8 cellular contexts compared by ENCODE assay signal in the genomic region with DNA sequence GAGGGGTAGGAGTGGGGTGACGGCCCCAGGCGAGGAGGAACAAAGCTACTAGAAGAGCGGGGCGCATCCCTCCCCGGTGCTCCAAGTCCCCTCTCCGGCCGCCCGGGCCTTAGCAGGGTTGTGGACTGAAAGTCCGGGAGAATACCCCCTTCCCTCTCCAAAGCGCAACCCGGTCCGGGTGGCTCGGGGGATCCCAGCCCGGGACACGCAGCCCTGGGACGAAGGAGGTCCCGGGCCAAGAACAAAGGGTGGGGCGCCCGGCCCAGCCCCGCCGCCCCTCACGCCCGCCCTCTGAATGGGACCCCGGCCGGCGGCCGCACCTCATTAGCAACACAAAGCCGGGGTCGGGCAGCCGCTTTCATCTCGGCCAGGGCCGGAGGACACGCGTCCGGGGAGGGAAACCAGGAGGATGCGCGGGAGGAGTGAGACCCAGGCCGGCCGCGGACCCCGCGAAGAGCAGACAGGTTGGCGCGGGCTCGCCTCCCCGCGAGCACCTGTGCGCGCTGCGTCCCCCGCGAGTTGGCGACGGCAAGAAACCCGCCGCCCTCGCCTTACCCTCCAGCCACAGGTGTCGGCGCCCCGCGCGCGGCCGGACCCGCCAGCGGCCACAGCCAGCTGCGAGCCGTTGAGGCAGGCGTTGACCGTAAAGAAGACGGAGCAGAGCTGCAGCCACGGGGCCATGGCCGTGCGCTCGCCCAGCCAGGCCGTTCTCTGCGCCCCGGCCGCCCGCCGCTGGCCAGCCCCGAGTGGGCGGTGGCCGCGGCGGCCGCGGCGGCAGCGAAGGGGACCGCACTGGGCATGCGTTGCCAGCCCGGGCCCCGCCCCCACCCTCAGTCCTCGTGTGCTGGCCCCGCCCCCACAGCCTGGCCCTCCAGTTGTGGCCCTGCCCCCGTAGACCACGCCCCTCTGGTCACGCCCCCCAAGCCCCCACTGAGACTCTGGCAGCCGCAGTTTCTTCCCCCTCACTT. TPM values are rescaled to one million over a fixed set of nuclear protein-coding genes. Genes with fewer than 3 reads are reported as not detected.
DNase-seq lines count a peak whose midpoint lies in the region; ATAC-seq, FAIRE-seq and TF ChIP-seq lines count a peak whose summit lies in the region.

Gene IL17RD (minus strand): TSS at position 748 of the 968 bp plus-strand sequence. CDS start 67 bp downstream, at position 681.

- H3K27me3 Mint-ChIP-seq in T-helper 1 cell treated with Interleukin-12 subunit alpha and Interleukin-12 subunit beta and Interleukin-4 antibody, amounts not matched to agents 30 μg/mL and 1 μg/mL, for 36 hours (ENCODE audit: low read depth), result peaks cover 86% of the 10 kb centered on the region

- H3K36me3 ChIP-seq in K562 (ENCODE audit: control insufficient read depth, insufficient read depth, low read length), result no peaks in the 10 kb centered on the region
- no peaks in the 10 kb centered on the region for H3K36me3 ChIP-seq in gastrocnemius medialis

- no peaks in the 10 kb centered on the region for H3K9me3 Mint-ChIP-seq in T-helper 1 cell treated with Interleukin-12 subunit alpha and Interleukin-12 subunit beta and Interleukin-4 antibody, amounts not matched to agents 30 μg/mL and 1 μg/mL, for 36 hours

- H3K36me3 Mint-ChIP-seq in T-helper 1 cell treated with Interleukin-12 subunit alpha and Interleukin-12 subunit beta and Interleukin-4 antibody, amounts not matched to agents 30 μg/mL and 1 μg/mL, for 36 hours (ENCODE audit: low read depth), result no peaks in the 10 kb centered on the region

- TF ChIP-seq EP300 in K562 (IDR thresholded peaks at IDR 0.05; ENCODE audit: low read length), result no peak

- H3K4me3 ChIP-seq in K562 (peak within 1 kb of the TSS; percentile 41), iPS-11a (ENCODE audit: low read depth, low read length) (peak within 1 kb of the TSS; percentile 66), gastrocnemius medialis (peak within 1 kb of the TSS; percentile 70 to 93 (median 78))

- H3K4me1 Mint-ChIP-seq in T-helper 1 cell treated with Interleukin-12 subunit alpha and Interleukin-12 subunit beta and Interleukin-4 antibody, amounts not matched to agents 30 μg/mL and 1 μg/mL, for 36 hours (ENCODE audit: low read depth), result peaks cover 5% of the 10 kb centered on the region

- DNase-seq in SIG-M5 treated with dmso at 0.1 percent for 504 hours (lab: John Stamatoyannopoulos, UW; ENCODE audit: unreplicated experiment) (peak; percentile 50), SIG-M5 (lab: John Stamatoyannopoulos, UW) (no peak), M059J (ENCODE audit: low read depth) (peak; percentile 61), K562 (ENCODE audit: extremely low read depth in 1 of 4, low spot score in 3 of 4) (peak; percentile 82 to 94 (median 92)), gastrocnemius medialis (peak; percentile 48 to 49), superior temporal gyrus (ENCODE audit: extremely low spot score) (no peak)

- BruUV-seq in K562 (replicated peaks; lab: Mats Ljungman, UMichigan), result no TSS peak

- peak within 1 kb of the TSS; percentile 78 for H3K4me3 Mint-ChIP-seq in T-helper 1 cell treated with Interleukin-12 subunit alpha and Interleukin-12 subunit beta and Interleukin-4 antibody, amounts not matched to agents 30 μg/mL and 1 μg/mL, for 36 hours

- H3K79me2 ChIP-seq in K562 (ENCODE audit: control insufficient read depth, insufficient read depth, low read length), result no peaks in the 10 kb centered on the region

- no peak for TF ChIP-seq RAD21 in K562 (CRISPR knock-in tag; conservative IDR thresholded peaks at IDR 0.05 in 1 of 2, IDR thresholded peaks at IDR 0.05 in 1 of 2)

- H3K27ac ChIP-seq in K562 (ENCODE audit: extremely low read depth, low read depth, low read length), result no peak within 1 kb of the TSS
- H3K27ac ChIP-seq in gastrocnemius medialis, result peak within 1 kb of the TSS in 3 of 4 donors; percentile 10 to 31 (median 30)

- no peaks in the 10 kb centered on the region for H3K9me1 ChIP-seq in K562 (ENCODE audit: control insufficient read depth, insufficient read depth, low read length)

- WGBS in K562 (ENCODE audit: insufficient coverage, low coverage, missing lambda C conversion rate), result 0% methylated on average over 18 of the region's 100 CpGs

- H3K27me3 ChIP-seq in K562 (ENCODE audit: control insufficient read depth in 2 of 2, insufficient read depth in 2 of 2, low read length in 2 of 2) (peaks cover 13 to 35% of the 10 kb centered on the region in 2 experiments), gastrocnemius medialis (peaks cover 0 to 12% (median 7%) of the 10 kb centered on the region in 3 donors)

- POLR2A ChIA-PET in K562 (lab: Yijun Ruan, JAX), result interaction anchor here (0.6 kb wide), 2 partner anchors 422 to 511 kb away, joined by 3 read pairs; no protein-coding TSS in a partner anchor

- peak within 1 kb of the TSS; percentile 79 for H2AFZ ChIP-seq in K562 (ENCODE audit: low read depth, low read length)

- intact Hi-C loops in K562 (cut with micrococcal nuclease), result loop anchor here (5.0 to 10.0 kb wide), 2 partner anchors 63 to 170 kb away; no protein-coding TSS in a partner anchor
- intact Hi-C loops in gastrocnemius medialis (cut with DNase I; ENCODE audit: low total_unique reads), result loop anchor here (10.0 kb wide), 1 partner anchor 590 kb away; the partner anchor contains the start of gene SLMAP

- no peak within 1 kb of the TSS for H3K27ac Mint-ChIP-seq in T-helper 1 cell treated with Interleukin-12 subunit alpha and Interleukin-12 subunit beta and Interleukin-4 antibody, amounts not matched to agents 30 μg/mL and 1 μg/mL, for 36 hours

- TF ChIP-seq POLR2A in K562 (conservative IDR thresholded peaks at IDR 0.05), result no peak
- peak; percentile 29 to 41 for TF ChIP-seq POLR2A in gastrocnemius medialis (IDR thresholded peaks at IDR 0.05)

- CTCF ChIA-PET in K562 (lab: Yijun Ruan, JAX; ENCODE audit: low intra/inter-chr PET ratio), result no interaction called here

- H3K9me3 ChIP-seq in K562 (replicated peaks; ENCODE audit: control insufficient read depth, insufficient read depth, low read depth, low read length) (no peaks in the 10 kb centered on the region), gastrocnemius medialis (no peaks in the 10 kb centered on the region)

- H3K9ac ChIP-seq in K562 (ENCODE audit: insufficient read depth in 1 of 2, low read depth in 2 of 2, low read length in 2 of 2), result peak within 1 kb of the TSS in 1 of 2 experiments; percentile 79; a peak in 2 of 4 replicates

- in situ Hi-C loops in K562 (cut with MboI) (no loop called here), gastrocnemius medialis (cut with MboI; ENCODE audit: low sequenced_read_pairs in 4 of 4) (loop anchor here in 1 of 4 donors (25.0 kb wide), 1 partner anchor 272 kb away; no protein-coding TSS in a partner anchor)

- ATAC-seq in K562, result peak; percentile 94
- peak; percentile 76 to 79 for ATAC-seq in gastrocnemius medialis

- H4K20me1 ChIP-seq in K562 (replicated peaks; ENCODE audit: control insufficient read depth, insufficient read depth, low read length), result no peaks in the 10 kb centered on the region

- H3K4me2 ChIP-seq in K562 (ENCODE audit: insufficient read depth, low read length), result peak within 1 kb of the TSS; percentile 70; the same call in 1 of the 2 replicates

- TF ChIP-seq CTCF in K562 (IDR thresholded peaks at IDR 0.05 in 2 of 3, conservative IDR thresholded peaks at IDR 0.05 in 1 of 3; ENCODE audit: insufficient read depth in 2 of 3, low read depth in 1 of 3, low read length in 3 of 3), result no peak
- no peak for TF ChIP-seq CTCF in gastrocnemius medialis (IDR thresholded peaks at IDR 0.05 in 4 of 5, conservative IDR thresholded peaks at IDR 0.05 in 1 of 5)

- H3K4me1 ChIP-seq in K562 (replicated peaks in 1 of 2; ENCODE audit: control insufficient read depth in 2 of 2, insufficient read depth in 2 of 2, low read length in 2 of 2) (peaks cover 0 to 17% of the 10 kb centered on the region in 2 experiments; a peak in 2 of 5 replicates), gastrocnemius medialis (peaks cover 0 to 20% of the 10 kb centered on the region in 2 donors)

- no peak for FAIRE-seq in K562 (lab: Jason Lieb, UNC)

TF ChIP-seq in K562, 482 proteins besides CTCF, POLR2A, EP300 and RAD21 (continues in another document):
- TF ChIP-seq ZNF586 (CRISPR knock-in tag; conservative IDR thresholded peaks at IDR 0.05) (no peak), CXXC5 (CRISPR knock-in tag; IDR thresholded peaks at IDR 0.05) (peak; percentile 33; the same call in 1 of the 2 replicates), SPI1 (IDR thresholded peaks at IDR 0.05; ENCODE audit: borderline replicate concordance, low read depth, low read length) (no peak), RB1 (IDR thresholded peaks at IDR 0.05; ENCODE audit: low read depth) (0 out of 2 replicates have a peak, but pooled peaks have one; percentile 22), ZNF445 (CRISPR knock-in tag; IDR thresholded peaks at IDR 0.05; ENCODE audit: low read depth) (no peak), L3MBTL2 (IDR thresholded peaks at IDR 0.05) (0 out of 2 replicates have a peak, but pooled peaks have one; percentile 16), SAFB (IDR thresholded peaks at IDR 0.05; ENCODE audit: borderline replicate concordance, low read depth, low read length) (0 out of 2 replicates have a peak, but pooled peaks have one; percentile 40), SIRT6 (IDR thresholded peaks at IDR 0.05; ENCODE audit: low read depth, low read length) (no peak), SOX6 (IDR thresholded peaks at IDR 0.05) (no peak), E2F3 (CRISPR knock-in tag; IDR thresholded peaks at IDR 0.05) (no peak)

RNA-seq across cellular contexts. Expression of gene IL17RD, which starts in this region (rescaled TPM):
- total RNA-seq in M059J (2014; rRNA removed; shearing (Covaris generic)), result 1.6 and 3.5 TPM in 2 replicates
- not detected in 2 replicates for total RNA-seq in K562 (2011; cell fraction: chromatin; rRNA removed; ENCODE audit: low replicate concordance)
- not detected in 2 replicates for total RNA-seq in K562 (2011; cell fraction: nucleolus; rRNA removed)
- total RNA-seq in K562 (2011; cell fraction: nucleoplasm; rRNA removed), result 0.07 TPM in 1 of 2 replicates, not detected in the other
- total RNA-seq in K562 (2014; rRNA removed) (0.09 TPM in 1 of 2 replicates, not detected in the other), K562 (2014; rRNA removed; fragmentation: Illumina TruSeq; extraction: Trizol) (0.07 TPM in 1 of 2 replicates, not detected in the other), K562 (2015; rRNA removed; fragmentation: Illumina TruSeq; extraction: Trizol) (0.04 TPM in 1 of 2 replicates, not detected in the other), K562 (2021) (0.04 and 0.25 TPM in 2 replicates), gastrocnemius medialis (1 to 10 TPM in 2 of 4 donors, under 1 TPM in 2; 0.52 to 1.4 (median 0.90) TPM)
- polyA plus RNA-seq in K562 (2011; rRNA removed) (0.04 TPM in 1 of 2 replicates, not detected in the other), K562 (2014; fragmentation: Illumina TruSeq; extraction: Trizol) (not detected in 2 replicates), K562 (2014; fragmentation: Nextera tagmentation; extraction: Ambion mirVana) (under 1 TPM in 1 of 2 experiments, not detected in 1; under 0.01 TPM), K562 (2014; rRNA removed) (not detected in 2 replicates)
- not detected in 2 replicates for polyA plus RNA-seq in K562 (2011; cell fraction: cytosol; rRNA removed)
- polyA plus RNA-seq in K562 (2011; cell fraction: nucleus; rRNA removed), result 0.01 TPM in 1 of 2 replicates, not detected in the other
- polyA plus RNA-seq in K562 (2012), result 0.01 TPM in 2 replicates
- polyA minus RNA-seq in K562 (2011; rRNA and poly(A)+ RNA removed), result 0.11 TPM in 1 of 2 replicates, not detected in the other
- not detected in 2 replicates for polyA minus RNA-seq in K562 (2011; cell fraction: cytosol; rRNA and poly(A)+ RNA removed)
- polyA minus RNA-seq in K562 (2011; cell fraction: nucleus; rRNA and poly(A)+ RNA removed), result 0.27 TPM in 1 of 2 replicates, not detected in the other

Comparison
In these comparisons a context has a peak if more than half of its experiments do, and no peak if none do; other contexts are left out.
1. DNase-seq: peak in SIG-M5 treated with dmso at 0.1 percent for 504 hours (single experiment), M059J (single experiment) and gastrocnemius medialis (2 of 2); none in SIG-M5 (single experiment) and superior temporal gyrus (single experiment).
2. Peak in DNase-seq, ATAC-seq, H3K4me3 ChIP-seq and H3K4me2 ChIP-seq in K562; RNA of the gene not detected or under 1 TPM.
3. Peak in every context shown above with its lines, with median percentiles within 50 percentile points of each other: H3K4me3 ChIP-seq.